In the genomic region with DNA sequence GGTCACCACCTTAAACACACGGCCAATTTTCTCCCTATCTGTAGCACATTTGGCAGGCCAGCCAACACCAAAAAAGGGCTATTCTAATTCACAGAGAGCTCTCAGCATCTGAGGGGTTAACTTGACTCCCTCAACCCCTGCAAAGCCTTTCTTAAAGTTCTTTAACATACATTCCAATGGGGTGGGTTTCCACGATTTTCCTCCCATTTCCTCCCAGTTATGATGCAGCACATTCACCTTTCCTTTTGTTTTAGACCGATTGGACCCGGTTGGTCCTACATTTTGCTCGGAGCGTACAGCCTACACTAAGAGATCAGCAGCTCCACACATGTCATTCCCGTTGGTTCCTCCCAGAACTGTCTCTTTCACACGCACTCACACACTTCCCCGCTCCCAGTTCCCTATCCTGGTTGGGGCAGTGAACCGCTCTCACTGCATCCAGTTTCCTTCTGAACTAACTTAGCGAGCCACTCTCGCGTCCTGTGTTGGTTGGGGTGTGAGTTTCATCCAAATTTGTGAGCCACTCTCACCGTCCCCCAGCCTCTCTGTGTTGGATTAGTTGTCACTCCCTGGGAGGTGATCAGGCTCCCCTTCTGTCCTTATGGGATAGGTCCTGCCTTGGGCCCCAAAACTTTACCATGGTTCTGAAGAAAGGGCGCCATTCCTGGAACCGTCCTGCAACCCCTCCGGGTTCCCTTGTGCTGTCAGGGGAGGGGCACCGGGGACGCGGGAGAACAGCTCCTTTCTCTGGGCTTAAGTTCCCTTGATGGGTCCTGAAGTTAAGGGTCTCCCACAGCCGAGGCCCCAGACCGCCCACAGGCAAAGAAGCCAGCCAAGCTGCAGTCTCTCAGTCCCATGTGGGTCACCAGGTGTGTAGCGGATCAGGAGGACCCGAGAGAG, we compare ENCODE assay signal across 11 cellular contexts. TPM values are rescaled to one million over a fixed set of nuclear protein-coding genes. Genes with fewer than 3 reads are reported as not detected.
A peak's percentile ranks its signal among the peaks of the same experiment; 100 is the strongest.
DNase-seq lines count a peak whose midpoint lies in the region; ATAC-seq and TF ChIP-seq lines count a peak whose summit lies in the region.
"Had no signal": no experiment of that assay in that cellular context is flagged by ENCODE, and none has a peak within 500 bp of the region (broad histone marks: within the 10 kb centered on the region; RNA-seq: fewer than 3 reads in every experiment).

No MANE protein-coding gene starts in this region.

- H3K9ac ChIP-seq in BLaER1: no peak overlapping the region

- H3K79me2 ChIP-seq in PC-9 (ENCODE audit: low read depth): no peaks in the 10 kb centered on the region

- peak overlapping the region; percentile 67 for H2AFZ ChIP-seq in PC-9

- peak overlapping the region; percentile 93 to 98 (median 94) for H3K27ac Mint-ChIP-seq in nephron

- TF ChIP-seq EP300 in gastroesophageal sphincter (IDR thresholded peaks at IDR 0.05): no peak

- WGBS in gastroesophageal sphincter (ENCODE audit: low coverage in 1 of 2), 2 donors: 38 to 54% methylated on average over 4 to 16 of the region's 24 CpGs

- no TSS peak for BruUV-seq in PC-9 (replicated peaks; lab: Mats Ljungman, UMichigan)

- H3K4me3 Mint-ChIP-seq in nephron: peak overlapping the region; percentile 64 to 83 (median 80)

- H3K9me3 Mint-ChIP-seq in nephron: no peaks in the 10 kb centered on the region

- H3K4me3 ChIP-seq in BLaER1 (no peak overlapping the region), PC-9 (peak overlapping the region; percentile 25; the same call in 1 of the 2 replicates), gastroesophageal sphincter (peak overlapping the region in 1 of 2 donors; percentile 14)

- ATAC-seq in gastroesophageal sphincter (peak; percentile 56), HG03469 (IDR thresholded peaks at IDR 0.05; ENCODE audit: unreplicated experiment) (no peak), GM19395 (IDR thresholded peaks at IDR 0.05; ENCODE audit: unreplicated experiment) (no peak), GM21786 (IDR thresholded peaks at IDR 0.05; ENCODE audit: unreplicated experiment) (no peak), GM21737 (IDR thresholded peaks at IDR 0.05; ENCODE audit: unreplicated experiment) (no peak)

- peaks cover 35% of the 10 kb centered on the region for H3K4me1 Mint-ChIP-seq in nephron

- H3K9me2 ChIP-seq in PC-9 (ENCODE audit: insufficient read depth): no peaks in the 10 kb centered on the region

- TF ChIP-seq POLR2A in gastroesophageal sphincter (IDR thresholded peaks at IDR 0.05): no peak

- H3K27me3 ChIP-seq in BLaER1 (no peaks in the 10 kb centered on the region), PC-9 (ENCODE audit: insufficient read depth, low read depth) (no peaks in the 10 kb centered on the region), gastroesophageal sphincter (no peaks in the 10 kb centered on the region)

- H3K27ac ChIP-seq in BLaER1: no peak overlapping the region
- peak overlapping the region; percentile 34; the same call in 1 of the 2 replicates for H3K27ac ChIP-seq in PC-9
- peak overlapping the region in 1 of 4 donors; percentile 41 for H3K27ac ChIP-seq in gastroesophageal sphincter

- POLR2A ChIA-PET in PC-9 (lab: Charles Lee; ENCODE audit: unreplicated experiment): interaction anchor here (0.6 kb wide), 1 partner anchor 408 kb away, joined by 3 read pairs; no protein-coding TSS in a partner anchor

- intact Hi-C loops in PC-9 (cut with micrococcal nuclease; ENCODE audit: unreplicated experiment): no loop called here

- CTCF ChIA-PET in PC-9 (lab: Charles Lee): no interaction called here

- H3K36me3 ChIP-seq in BLaER1 (no peaks in the 10 kb centered on the region), PC-9 (ENCODE audit: low read depth) (no peaks in the 10 kb centered on the region), gastroesophageal sphincter (no peaks in the 10 kb centered on the region)

- H3F3A ChIP-seq in PC-9 (ENCODE audit: insufficient read depth, low read depth): no peaks in the 10 kb centered on the region

- no peak for DNase-seq in PC-9
- DNase-seq: CD4-positive, alpha-beta memory T cell; NCI-H524; occipital lobe had no signal

- H3K36me3 Mint-ChIP-seq in nephron (ENCODE audit: low read depth): no peaks in the 10 kb centered on the region
- H3K36me3 Mint-ChIP-seq: CD4-positive, alpha-beta memory T cell had no signal

- no peaks in the 10 kb centered on the region for H4K20me1 ChIP-seq in BLaER1
- H4K20me1 ChIP-seq in PC-9 (ENCODE audit: insufficient read depth): no peaks in the 10 kb centered on the region

- peak overlapping the region; percentile 30; the same call in 1 of the 2 replicates for H3K4me2 ChIP-seq in BLaER1
- peak overlapping the region; percentile 70 for H3K4me2 ChIP-seq in PC-9

- H3K4me1 ChIP-seq in BLaER1 (0 out of 2 replicates have a peak, but pooled peaks cover 5% of the 10 kb centered on the region), PC-9 (replicated peaks; ENCODE audit: insufficient read depth) (peaks cover 9% of the 10 kb centered on the region; the same call in 1 of the 2 replicates), gastroesophageal sphincter (peaks cover 0 to 14% (median 0%) of the 10 kb centered on the region in 3 donors)

- peaks cover 4% of the 10 kb centered on the region for H3K27me3 Mint-ChIP-seq in nephron (ENCODE audit: low read depth)
- H3K27me3 Mint-ChIP-seq: CD4-positive, alpha-beta memory T cell had no signal

- no peaks in the 10 kb centered on the region for H3K9me3 ChIP-seq in BLaER1
- H3K9me3 ChIP-seq in PC-9 (ENCODE audit: insufficient read depth, low read depth): no peaks in the 10 kb centered on the region
- no peaks in the 10 kb centered on the region for H3K9me3 ChIP-seq in gastroesophageal sphincter

- TF ChIP-seq CTCF in PC-9 (conservative IDR thresholded peaks at IDR 0.05) (no peak), gastroesophageal sphincter (IDR thresholded peaks at IDR 0.05) (no peak), nephron (IDR thresholded peaks at IDR 0.05; ENCODE audit: unreplicated experiment in 3 of 3) (no peak)

RNA-seq across cellular contexts. Expression of a gene that starts 45.1 kb away (rescaled TPM):
- total RNA-seq in PC-9 (2021) (not detected in 2 replicates), gastroesophageal sphincter (under 1 TPM in 1 of 4 donors, not detected in 3; 0.23 TPM)
- total RNA-seq: CD4-positive, alpha-beta memory T cell had no signal
